Comparison of ENCODE assay signal across 21 cellular contexts in genomic region chr6:42293579-42293978, GRCh38.
DNase-seq lines count a peak whose midpoint lies in the region; ATAC-seq, FAIRE-seq and TF ChIP-seq lines count a peak whose summit lies in the region.
"Had no signal": no experiment of that assay in that cellular context is flagged by ENCODE, and none has a peak within 500 bp of the region (broad histone marks: within the 10 kb centered on the region; RNA-seq: fewer than 3 reads in every experiment).

No MANE protein-coding gene starts in this region.

- H3K79me2 ChIP-seq in osteoblast (ENCODE audit: insufficient read depth, low read length) = peaks cover 6% of the 10 kb centered on the region
- no peaks in the 10 kb centered on the region for H3K79me2 ChIP-seq in HepG2 (ENCODE audit: insufficient read depth, low read length)

- H3K36me3 Mint-ChIP-seq in activated T-cell treated with anti-CD3 and anti-CD28 coated beads, Interleukin-2, amount 50 U/mL, for 72 hours (ENCODE audit: insufficient read depth in 2 of 2) = peaks cover 12 to 13% of the 10 kb centered on the region in 2 donors
- peaks cover 18% of the 10 kb centered on the region for H3K36me3 Mint-ChIP-seq in central memory CD8-positive, alpha-beta T cell (ENCODE audit: insufficient read depth)

- H3K9me3 Mint-ChIP-seq in activated T-cell treated with anti-CD3 and anti-CD28 coated beads, Interleukin-2, amount 50 U/mL, for 72 hours = no peaks in the 10 kb centered on the region
- H3K9me3 Mint-ChIP-seq in central memory CD8-positive, alpha-beta T cell = no peaks in the 10 kb centered on the region

- no peak for TF ChIP-seq POLR2A in HepG2 (IDR thresholded peaks at IDR 0.05; ENCODE audit: insufficient read depth in 1 of 2, low read depth in 2 of 2, low read length in 2 of 2)

- H3K27ac ChIP-seq in RWPE2 (ENCODE audit: poor library complexity, severe bottlenecking) (peak overlapping the region; percentile 79), neutrophil (peak overlapping the region; percentile 54), osteoblast (ENCODE audit: low read depth, low read length) (no peak overlapping the region), HepG2 (ENCODE audit: extremely low read length, insufficient read depth, low read length) (no peak overlapping the region)
- H3K27ac ChIP-seq: pancreas had no signal

- H4K20me1 ChIP-seq in osteoblast (ENCODE audit: insufficient read depth, low read length) (peaks cover 3% of the 10 kb centered on the region), HepG2 (ENCODE audit: insufficient read depth, low read length) (no peaks in the 10 kb centered on the region)

- no peak for ATAC-seq in activated T-cell treated with anti-CD3 and anti-CD28 coated beads, Interleukin-2, amount 50 U/mL, for 72 hours (replicated peaks in 1 of 2)
- ATAC-seq in RWPE2 (ENCODE audit: low read depth) (no peak), GM18873 (IDR thresholded peaks at IDR 0.05; ENCODE audit: low FRiP score, unreplicated experiment) (no peak), HepG2 (no peak)
- ATAC-seq in central memory CD8-positive, alpha-beta T cell (replicated peaks; ENCODE audit: extremely low read depth, poor library complexity, severe bottlenecking) = peak; percentile 33
- ATAC-seq: activated CD4-positive, alpha-beta T cell treated with anti-CD3 and anti-CD28 coated beads for 36 hours; foreskin keratinocyte; left lobe of liver; pancreas; sciatic nerve had no signal

- intact Hi-C loops in HepG2 (cut with micrococcal nuclease; ENCODE audit: unreplicated experiment) = no loop called here

- TF ChIP-seq EP300 in HepG2 (IDR thresholded peaks at IDR 0.05; ENCODE audit: low read depth in 2 of 2, low read length in 2 of 2) (no peak), HepG2 (CRISPR knock-in tag; IDR thresholded peaks at IDR 0.05; ENCODE audit: borderline replicate concordance) (no peak)

- CTCF ChIA-PET in HepG2 (lab: Yijun Ruan, JAX; ENCODE audit: low intra/inter-chr PET ratio, low total read pairs) = no interaction called here

- H3K4me2 ChIP-seq in osteoblast (ENCODE audit: insufficient read depth, low read length) (no peak overlapping the region), HepG2 (ENCODE audit: low read depth, low read length) (no peak overlapping the region)

- peak overlapping the region; percentile 76 for H3K27ac Mint-ChIP-seq in activated T-cell treated with anti-CD3 and anti-CD28 coated beads, Interleukin-2, amount 50 U/mL, for 72 hours
- H3K27ac Mint-ChIP-seq in central memory CD8-positive, alpha-beta T cell (ENCODE audit: low read depth) = peak overlapping the region; percentile 89
- H3K27ac Mint-ChIP-seq: activated CD4-positive, alpha-beta T cell treated with anti-CD3 and anti-CD28 coated beads for 36 hours had no signal

- no peaks in the 10 kb centered on the region for H3K9me3 ChIP-seq in RWPE2 (ENCODE audit: severe bottlenecking)
- H3K9me3 ChIP-seq in neutrophil = no peaks in the 10 kb centered on the region
- no peaks in the 10 kb centered on the region for H3K9me3 ChIP-seq in osteoblast (ENCODE audit: low read depth, low read length)
- H3K9me3 ChIP-seq in HepG2 (ENCODE audit: low read length) = no peaks in the 10 kb centered on the region
- H3K9me3 ChIP-seq: pancreas had no signal

- TF ChIP-seq CTCF in RWPE2 (IDR thresholded peaks at IDR 0.05; ENCODE audit: poor library complexity, severe bottlenecking) = no peak
- no peak for TF ChIP-seq CTCF in neutrophil (IDR thresholded peaks at IDR 0.05)
- TF ChIP-seq CTCF in osteoblast (IDR thresholded peaks at IDR 0.05; ENCODE audit: extremely low read depth, low read depth, low read length) = no peak
- no peak for TF ChIP-seq CTCF in HepG2 (CRISPR knock-in tag; IDR thresholded peaks at IDR 0.05)

- H3K36me3 ChIP-seq in RWPE2 (ENCODE audit: low read depth) = no peaks in the 10 kb centered on the region
- no peaks in the 10 kb centered on the region for H3K36me3 ChIP-seq in neutrophil
- peaks cover 4% of the 10 kb centered on the region for H3K36me3 ChIP-seq in osteoblast (ENCODE audit: insufficient read depth, low read length)
- no peaks in the 10 kb centered on the region for H3K36me3 ChIP-seq in HepG2 (replicated peaks in 1 of 2; ENCODE audit: control insufficient read depth in 1 of 2, insufficient read depth in 2 of 2, low read length in 2 of 2)
- H3K36me3 ChIP-seq: pancreas had no signal

- POLR2A ChIA-PET in HepG2 (lab: Yijun Ruan, JAX) = interaction anchor here (0.7 kb wide), 1 partner anchor 20 kb away, joined by 3 read pairs; no protein-coding TSS in a partner anchor

- no peaks in the 10 kb centered on the region for H3K27me3 Mint-ChIP-seq in activated T-cell treated with anti-CD3 and anti-CD28 coated beads, Interleukin-2, amount 50 U/mL, for 72 hours (ENCODE audit: low read depth)
- H3K27me3 Mint-ChIP-seq in central memory CD8-positive, alpha-beta T cell = no peaks in the 10 kb centered on the region
- H3K27me3 Mint-ChIP-seq: activated CD4-positive, alpha-beta T cell treated with anti-CD3 and anti-CD28 coated beads for 36 hours had no signal

- in situ Hi-C loops in HepG2 (cut with HindIII; ENCODE audit: extremely low pct_ligation_motif_present, low pct_unique_long_range_greater_than_20kb) = no loop called here

- H3K4me3 Mint-ChIP-seq in activated T-cell treated with anti-CD3 and anti-CD28 coated beads, Interleukin-2, amount 50 U/mL, for 72 hours = peak overlapping the region in 1 of 2 donors; percentile 35
- H3K4me3 Mint-ChIP-seq in central memory CD8-positive, alpha-beta T cell = peak overlapping the region; percentile 69
- H3K4me3 Mint-ChIP-seq: activated CD4-positive, alpha-beta T cell treated with anti-CD3 and anti-CD28 coated beads for 36 hours had no signal

- H2AFZ ChIP-seq in osteoblast (ENCODE audit: low read length) (no peak overlapping the region), HepG2 (ENCODE audit: low read length) (no peak overlapping the region)

- H3K4me3 ChIP-seq in RWPE2 (ENCODE audit: severe bottlenecking) (no peak overlapping the region), neutrophil (ENCODE audit: low read depth in 1 of 2, low read length in 1 of 2) (no peak overlapping the region), osteoblast (ENCODE audit: insufficient read depth, low read length) (no peak overlapping the region), HepG2 (replicated peaks in 1 of 3; ENCODE audit: insufficient read depth in 1 of 3, low read depth in 2 of 3, low read length in 3 of 3) (no peak overlapping the region)
- H3K4me3 ChIP-seq: pancreas had no signal

- no peak for FAIRE-seq in HepG2 (lab: Jason Lieb, UNC)
- FAIRE-seq: GM19239, H54, pancreas had no signal

- WGBS in HepG2 (ENCODE audit: low lambda C conversion rate) = 12% methylated on average over 4 of the region's 4 CpGs

- DNase-seq in activated T-cell treated with anti-CD3 and anti-CD28 coated beads, Interleukin-2, amount 50 U/mL, for 72 hours = no peak
- DNase-seq in activated T-cell treated with anti-CD3 and anti-CD28 coated beads, Interleukin-2, amount 50 U/mL, for 1 hour = no peak
- DNase-seq in RWPE2 (ENCODE audit: low spot score) (no peak), osteoblast (ENCODE audit: insufficient read length, low spot score, missing footprints) (no peak), HepG2 (ENCODE audit: low spot score) (no peak)
- no peak for DNase-seq in central memory CD8-positive, alpha-beta T cell (ENCODE audit: low spot score in 2 of 2)
- DNase-seq: ACHN; activated CD4-positive, alpha-beta T cell treated with anti-CD3 and anti-CD28 coated beads for 36 hours; cerebellar nuclear complex; EL; foreskin keratinocyte; NCI-H1436 treated with DMSO at 0.1 percent for 48 hours; NCI-H226; pancreas; SHP77 had no signal

- TF ChIP-seq RAD21 in HepG2 (CRISPR knock-in tag; IDR thresholded peaks at IDR 0.05) = no peak

- H3K4me1 Mint-ChIP-seq in activated T-cell treated with anti-CD3 and anti-CD28 coated beads, Interleukin-2, amount 50 U/mL, for 72 hours (ENCODE audit: low read depth) = peaks cover 32% of the 10 kb centered on the region
- H3K4me1 Mint-ChIP-seq in central memory CD8-positive, alpha-beta T cell = peaks cover 80% of the 10 kb centered on the region

- no peak overlapping the region for H3K9ac ChIP-seq in HepG2 (ENCODE audit: insufficient read depth, low read depth, low read length)

- H3K27me3 ChIP-seq in RWPE2 (ENCODE audit: insufficient read depth, poor library complexity, severe bottlenecking) (no peaks in the 10 kb centered on the region), neutrophil (no peaks in the 10 kb centered on the region), osteoblast (ENCODE audit: insufficient read depth, low read length) (no peaks in the 10 kb centered on the region), HepG2 (ENCODE audit: control insufficient read depth in 1 of 2, insufficient read depth in 2 of 2, low read length in 2 of 2) (peaks cover 2 to 33% of the 10 kb centered on the region in 2 experiments; a peak in 3 of 5 replicates)
- H3K27me3 ChIP-seq: foreskin keratinocyte, pancreas had no signal

- BruUV-seq in HepG2 (replicated peaks; lab: Mats Ljungman, UMichigan) = no TSS peak

- H3K4me1 ChIP-seq in RWPE2 (ENCODE audit: insufficient read depth, poor library complexity, severe bottlenecking) = peaks cover 68% of the 10 kb centered on the region
- H3K4me1 ChIP-seq in neutrophil (ENCODE audit: control insufficient read depth in 1 of 2, insufficient read depth in 1 of 2, low read depth in 1 of 2, low read length in 1 of 2) = peaks cover 9 to 23% of the 10 kb centered on the region in 2 experiments
- peaks cover 17% of the 10 kb centered on the region for H3K4me1 ChIP-seq in osteoblast (ENCODE audit: insufficient read depth, low read length)
- H3K4me1 ChIP-seq in HepG2 (ENCODE audit: insufficient read depth, low read length) = peaks cover 9% of the 10 kb centered on the region; the same call in 1 of the 2 replicates
- H3K4me1 ChIP-seq: pancreas had no signal

TF ChIP-seq in HepG2, 621 proteins besides CTCF, POLR2A, EP300 and RAD21 (continues in another document):
- no peak for TF ChIP-seq HBP1 (CRISPR knock-in tag; IDR thresholded peaks at IDR 0.05; ENCODE audit: low read depth)

Comparison
In these comparisons a context has a peak if more than half of its experiments do, and no peak if none do; other contexts are left out.
1. H3K27ac ChIP-seq: peak in RWPE2 (single experiment) and neutrophil (single experiment); none in osteoblast (single experiment) and HepG2 (single experiment).